ENCODE assay signal across 33 cellular contexts in the genomic region with DNA sequence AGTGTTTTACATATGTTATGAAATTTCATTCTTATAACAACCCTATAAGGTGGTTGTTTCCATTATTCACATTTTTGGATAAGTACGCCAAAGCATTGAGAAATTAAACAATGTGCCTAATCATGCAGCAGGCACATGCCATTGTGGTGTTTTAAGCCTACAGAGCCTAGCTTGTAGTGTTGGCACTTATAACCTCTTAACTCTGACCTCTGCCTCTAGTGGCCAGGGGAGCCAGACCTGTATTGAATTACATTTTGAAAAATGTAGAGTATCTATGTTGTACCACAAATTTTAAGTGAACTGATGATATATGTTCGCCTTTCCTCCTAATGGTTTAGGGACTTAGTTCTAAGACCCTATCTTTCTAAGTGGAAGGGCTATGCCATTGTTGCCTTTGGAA.
"Had no signal": no experiment of that assay in that cellular context is flagged by ENCODE, and none has a peak within 500 bp of the region (broad histone marks: within the 10 kb centered on the region; RNA-seq: fewer than 3 reads in every experiment).

No MANE protein-coding gene starts in this region.

- H3K27ac Mint-ChIP-seq: activated CD4-positive, alpha-beta T cell treated with anti-CD3 and anti-CD28 coated beads for 36 hours; activated CD4-positive, alpha-beta T cell treated with anti-CD3 and anti-CD28 coated beads, Interleukin-2, amount 10 ng/mL, durations not matched to agents 7 days and 5 days; activated CD8-positive, alpha-beta T cell treated with anti-CD3 and anti-CD28 coated beads, Interleukin-2, amount 10 ng/mL, durations not matched to agents 7 days and 5 days; activated naive CD4-positive, alpha-beta T cell treated with anti-CD3 and anti-CD28 coated beads, Interleukin-2, amount 50 U/mL, for 24 hours; activated T-cell treated with anti-CD3 and anti-CD28 coated beads, Interleukin-2, amount 50 U/mL, for 24 hours; activated T-helper 2 cell treated with anti-CD3 and anti-CD28 coated beads, Interferon-gamma antibody, Interleukin-2, Interleukin-4, amounts not matched to agents 10 μg/mL and 5 μg/mL and 100 μg/mL, durations not matched to agents 14 hours and 24 hours and 36 hours; T-helper 1 cell treated with Interleukin-12 subunit alpha and Interleukin-12 subunit beta and Interleukin-4 antibody, amounts not matched to agents 30 μg/mL and 1 μg/mL, for 36 hours; T-helper 2 cell treated with Interferon-gamma antibody and Interleukin-4, amounts not matched to agents 5 μg/mL and 100 μg/mL, for 36 hours had no signal

- H3K9me3 Mint-ChIP-seq: activated CD4-positive, alpha-beta T cell treated with anti-CD3 and anti-CD28 coated beads, Interleukin-2, amount 10 ng/mL, durations not matched to agents 7 days and 5 days; activated T-helper 2 cell treated with anti-CD3 and anti-CD28 coated beads, Interferon-gamma antibody, Interleukin-2, Interleukin-4, amounts not matched to agents 10 μg/mL and 5 μg/mL and 100 μg/mL, durations not matched to agents 14 hours and 24 hours and 36 hours; T-helper 2 cell treated with Interferon-gamma antibody and Interleukin-4, amounts not matched to agents 5 μg/mL and 100 μg/mL, for 36 hours had no signal

- H3K36me3 ChIP-seq: adrenal gland, breast epithelium, Peyer's patch, SJSA1 had no signal

- ATAC-seq: activated CD4-positive, alpha-beta T cell treated with anti-CD3 and anti-CD28 coated beads for 36 hours; activated CD4-positive, CD25-positive, alpha-beta regulatory T cell treated with anti-CD3 and anti-CD28 coated beads, Interleukin-2, amount 50 U/mL, for 24 hours; activated CD8-positive, alpha-beta T cell treated with anti-CD3 and anti-CD28 coated beads, Interleukin-2, amount 10 ng/mL, durations not matched to agents 7 days and 5 days; body of pancreas; PC-3 had no signal

- DNase-seq: activated CD4-positive, alpha-beta T cell treated with anti-CD3 and anti-CD28 coated beads for 36 hours; activated CD4-positive, alpha-beta T cell treated with anti-CD3 and anti-CD28 coated beads, Interleukin-2, amount 10 ng/mL, durations not matched to agents 7 days and 5 days; activated CD4-positive, alpha-beta T cell treated with anti-CD3 and anti-CD28 coated beads, Interleukin-2, amount 50 U/mL, for 48 hours; activated CD8-positive, alpha-beta T cell treated with anti-CD3 and anti-CD28 coated beads, Interleukin-2, amount 10 ng/mL, durations not matched to agents 7 days and 5 days; activated gamma-delta T cell; activated naive CD4-positive, alpha-beta T cell treated with Interleukin-2 at 50 U/mL for 16 hours; activated T-cell treated with anti-CD3 and anti-CD28 coated beads, Interleukin-2, amount 50 U/mL, for 24 hours; adrenal gland; body of pancreas; NCI-H1092 treated with DMSO at 0.1 percent for 48 hours; NCI-H1417; NCI-H146; NCI-H187; NCI-H2029 treated with DMSO at 0.1 percent for 48 hours; NCI-H2107; NCI-H2171; NCI-H510A; NCI-H526; NCI-H748 treated with DMSO at 0.1 percent for 48 hours; PC-3; Peyer's patch; RPMI8226; SHP77 treated with DMSO at 0.1 percent for 48 hours; SK-N-SH had no signal

- H3K27ac ChIP-seq: adrenal gland, body of pancreas, breast epithelium, KMS-11, Peyer's patch, SJSA1 had no signal

- H3K4me2 ChIP-seq: KMS-11, SK-N-SH had no signal

- H3K9me3 ChIP-seq: adrenal gland, body of pancreas, SJSA1 had no signal

- H3K4me3 Mint-ChIP-seq: activated CD4-positive, alpha-beta T cell treated with anti-CD3 and anti-CD28 coated beads for 36 hours; activated CD4-positive, alpha-beta T cell treated with anti-CD3 and anti-CD28 coated beads, Interleukin-2, amount 10 ng/mL, durations not matched to agents 7 days and 5 days; activated CD8-positive, alpha-beta T cell treated with anti-CD3 and anti-CD28 coated beads, Interleukin-2, amount 10 ng/mL, durations not matched to agents 7 days and 5 days; activated naive CD4-positive, alpha-beta T cell treated with anti-CD3 and anti-CD28 coated beads, Interleukin-2, amount 50 U/mL, for 24 hours; activated T-cell treated with anti-CD3 and anti-CD28 coated beads, Interleukin-2, amount 50 U/mL, for 24 hours; T-helper 1 cell treated with Interleukin-12 subunit alpha and Interleukin-12 subunit beta and Interleukin-4 antibody, amounts not matched to agents 30 μg/mL and 1 μg/mL, for 36 hours; T-helper 2 cell treated with Interferon-gamma antibody and Interleukin-4, amounts not matched to agents 5 μg/mL and 100 μg/mL, for 36 hours had no signal

- FAIRE-seq: TTC549 had no signal

- H3K27me3 ChIP-seq: adrenal gland, body of pancreas, breast epithelium, Peyer's patch, SJSA1 had no signal

- H3K9ac ChIP-seq: KMS-11, SK-N-SH had no signal

- H3K4me1 Mint-ChIP-seq: activated CD4-positive, alpha-beta T cell treated with anti-CD3 and anti-CD28 coated beads for 36 hours; activated CD4-positive, alpha-beta T cell treated with anti-CD3 and anti-CD28 coated beads, Interleukin-2, amount 10 ng/mL, durations not matched to agents 7 days and 5 days had no signal

- H3K4me3 ChIP-seq: adrenal gland, body of pancreas, breast epithelium, Peyer's patch, SJSA1 had no signal

- H3K27me3 Mint-ChIP-seq: activated CD4-positive, alpha-beta T cell treated with anti-CD3 and anti-CD28 coated beads for 36 hours; activated CD4-positive, alpha-beta T cell treated with anti-CD3 and anti-CD28 coated beads, Interleukin-2, amount 10 ng/mL, durations not matched to agents 7 days and 5 days; activated naive CD4-positive, alpha-beta T cell treated with anti-CD3 and anti-CD28 coated beads, Interleukin-2, amount 50 U/mL, for 24 hours; activated T-cell treated with anti-CD3 and anti-CD28 coated beads, Interleukin-2, amount 50 U/mL, for 24 hours had no signal

- H3K4me1 ChIP-seq: breast epithelium, Peyer's patch, SJSA1 had no signal
